8 cellular contexts compared by ENCODE assay signal in the genomic region with DNA sequence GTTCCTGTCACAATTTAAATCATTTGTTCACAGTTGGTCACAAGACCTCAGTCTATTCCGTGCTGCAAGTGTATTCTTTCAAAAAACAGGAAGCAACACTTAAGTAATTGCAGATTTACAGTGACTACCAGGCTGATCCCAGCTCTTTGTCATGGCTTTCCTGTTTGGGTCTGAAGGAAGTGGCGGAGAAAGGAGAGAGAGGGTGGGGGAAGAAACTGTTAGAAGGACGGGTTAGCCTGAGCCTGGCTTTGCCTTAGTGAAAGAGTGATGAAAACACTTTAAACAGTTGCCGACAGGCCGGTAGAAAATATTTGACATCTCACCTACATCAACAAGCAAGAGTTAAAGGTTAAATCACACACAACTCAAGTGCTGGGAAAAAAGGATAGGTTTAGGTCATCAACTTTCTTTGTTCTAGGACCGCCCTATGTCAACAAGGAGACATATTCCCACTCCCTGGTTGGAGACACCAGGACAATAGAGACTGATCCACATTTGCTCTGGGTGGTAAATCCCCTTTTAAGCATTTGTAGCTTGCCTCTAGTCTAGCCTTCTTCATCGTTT.
DNase-seq lines count a peak whose midpoint lies in the region; ATAC-seq, FAIRE-seq and TF ChIP-seq lines count a peak whose summit lies in the region.

No MANE protein-coding gene starts in this region.

- no peak overlapping the region; the same call in 1 of the 2 replicates for H3K27ac ChIP-seq in HL-60 (replicated peaks)
- peak overlapping the region in 1 of 2 donors; percentile 82 for H3K27ac ChIP-seq in coronary artery

- TF ChIP-seq CTCF in HL-60 (IDR thresholded peaks at IDR 0.05; ENCODE audit: insufficient read depth, low read length) (no peak), GM20000 (IDR thresholded peaks at IDR 0.05; ENCODE audit: extremely low read depth, missing control alignments) (no peak), coronary artery (IDR thresholded peaks at IDR 0.05) (no peak)

- DNase-seq in HL-60 (ENCODE audit: low read depth in 1 of 2, low spot score in 1 of 2) (peak; percentile 18 to 49), iPS-NIHi11 (ENCODE audit: low spot score) (peak; percentile 39), sciatic nerve (ENCODE audit: low spot score) (no peak), GM20000 (ENCODE audit: low spot score) (no peak), coronary artery (ENCODE audit: low spot score) (no peak), LoVo (ENCODE audit: low spot score) (no peak)

- no peaks in the 10 kb centered on the region for H3K27me3 ChIP-seq in HL-60 (ENCODE audit: insufficient read depth, poor library complexity, severe bottlenecking)

- ATAC-seq in sciatic nerve: peak; percentile 86
- no peak for ATAC-seq in GM19023 (IDR thresholded peaks at IDR 0.05; ENCODE audit: unreplicated experiment)

- intact Hi-C loops in sciatic nerve (cut with DNase I): no loop called here

- FAIRE-seq in TTC549 (lab: Jason Lieb, UNC): peak; percentile 95

- H3K4me3 ChIP-seq in HL-60 (replicated peaks; ENCODE audit: insufficient read depth, low read length): no peak overlapping the region
- H3K4me3 ChIP-seq in coronary artery: no peak overlapping the region

Comparison
In these comparisons a context has a peak if more than half of its experiments do, and no peak if none do; other contexts are left out.
1. DNase-seq: peak in HL-60 (2 of 2) and iPS-NIHi11 (single experiment); none in sciatic nerve (single experiment), GM20000 (single experiment), coronary artery (single experiment) and LoVo (single experiment).